ENCODE assay signal across 30 cellular contexts in the genomic region with DNA sequence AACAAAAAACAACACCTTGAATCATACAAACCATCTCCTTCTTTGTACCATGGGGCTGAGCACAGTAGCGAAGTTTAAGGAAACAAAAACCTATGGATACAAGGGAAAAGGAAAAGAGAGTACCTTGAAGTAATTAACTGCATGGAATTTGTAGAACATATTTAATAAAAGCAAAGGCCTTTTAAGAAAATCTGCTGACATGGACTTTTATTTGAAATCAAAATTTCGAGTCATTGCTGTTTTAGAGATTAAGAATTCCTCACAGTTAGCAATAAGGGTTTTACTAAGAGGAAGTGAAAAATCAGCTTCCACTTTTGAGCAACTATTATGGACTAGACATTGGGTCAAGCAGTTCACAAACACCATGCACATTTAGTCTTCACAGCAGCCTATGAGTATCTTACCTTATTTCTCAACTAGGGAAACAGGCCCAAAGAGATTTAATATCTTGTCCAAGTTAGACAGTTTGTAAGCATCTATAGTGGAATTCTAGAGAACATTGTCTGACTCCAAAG.
"Had no signal": no experiment of that assay in that cellular context is flagged by ENCODE, and none has a peak within 500 bp of the region (broad histone marks: within the 10 kb centered on the region; RNA-seq: fewer than 3 reads in every experiment).

No MANE protein-coding gene starts in this region.

- H3K27me3 ChIP-seq: breast epithelium, dorsolateral prefrontal cortex, esophagus muscularis mucosa, left lung, sigmoid colon, testis had no signal

- H3K36me3 ChIP-seq: breast epithelium, esophagus muscularis mucosa, left lung, sigmoid colon had no signal

- H3K36me3 Mint-ChIP-seq: activated CD4-positive, alpha-beta memory T cell treated with anti-CD3 and anti-CD28 coated beads for 36 hours; activated naive CD8-positive, alpha-beta T cell treated with anti-CD3 and anti-CD28 coated beads, Interleukin-2, amount 10 ng/mL, durations not matched to agents 7 days and 5 days; mesothelial cell of epicardium; natural killer cell; stimulated activated naive B cell treated with anti-CD40 and anti-IgM and Interleukin-4, amounts not matched to agents 10 μg/mL and 1 μg/mL and 100 μg/mL, for 72 hours had no signal

- H3K9me3 Mint-ChIP-seq: activated B cell treated with CpG ODN at 0.5 μM for 24 hours; activated T-cell treated with anti-CD3 and anti-CD28 coated beads, Interleukin-2, amount 50 U/mL, for 72 hours; central memory CD8-positive, alpha-beta T cell; natural killer cell had no signal

- H3K9me3 ChIP-seq: testis had no signal

- H3K4me3 ChIP-seq: breast epithelium, dorsolateral prefrontal cortex, esophagus muscularis mucosa, left lung, lung, sigmoid colon, smooth muscle cell, testis had no signal

- H3K4me2 ChIP-seq: smooth muscle cell had no signal

- H3K4me3 Mint-ChIP-seq: activated B cell treated with CpG ODN at 0.5 μM for 24 hours; activated CD4-positive, alpha-beta memory T cell treated with anti-CD3 and anti-CD28 coated beads for 36 hours; activated CD4-positive, alpha-beta T cell treated with anti-CD3 and anti-CD28 coated beads for 36 hours; activated naive CD4-positive, alpha-beta T cell treated with anti-CD3 and anti-CD28 coated beads for 36 hours; activated naive CD8-positive, alpha-beta T cell treated with anti-CD3 and anti-CD28 coated beads, Interleukin-2, amount 10 ng/mL, durations not matched to agents 7 days and 5 days; activated T-cell treated with anti-CD3 and anti-CD28 coated beads, Interleukin-2, amount 50 U/mL, for 72 hours; central memory CD8-positive, alpha-beta T cell; mesothelial cell of epicardium; natural killer cell; stimulated activated naive B cell treated with anti-CD40 and anti-IgM and Interleukin-4, amounts not matched to agents 10 μg/mL and 1 μg/mL and 100 μg/mL, for 72 hours had no signal

- H3K27me3 Mint-ChIP-seq: activated B cell treated with CpG ODN at 0.5 μM for 24 hours; activated CD4-positive, alpha-beta memory T cell treated with anti-CD3 and anti-CD28 coated beads for 36 hours; activated CD4-positive, alpha-beta T cell treated with anti-CD3 and anti-CD28 coated beads for 36 hours; activated naive CD8-positive, alpha-beta T cell treated with anti-CD3 and anti-CD28 coated beads, Interleukin-2, amount 10 ng/mL, durations not matched to agents 7 days and 5 days; central memory CD8-positive, alpha-beta T cell; progenitor cell of endocrine pancreas; stimulated activated naive B cell treated with anti-CD40 and anti-IgM and Interleukin-4, amounts not matched to agents 10 μg/mL and 1 μg/mL and 100 μg/mL, for 72 hours had no signal

- H3K4me1 Mint-ChIP-seq: activated CD4-positive, alpha-beta T cell treated with anti-CD3 and anti-CD28 coated beads for 36 hours; activated naive CD8-positive, alpha-beta T cell treated with anti-CD3 and anti-CD28 coated beads, Interleukin-2, amount 10 ng/mL, durations not matched to agents 7 days and 5 days; central memory CD8-positive, alpha-beta T cell; natural killer cell had no signal

- H3K27ac Mint-ChIP-seq: activated B cell treated with CpG ODN at 0.5 μM for 24 hours; activated CD4-positive, alpha-beta memory T cell treated with anti-CD3 and anti-CD28 coated beads for 36 hours; activated CD4-positive, alpha-beta T cell treated with anti-CD3 and anti-CD28 coated beads for 36 hours; activated naive CD4-positive, alpha-beta T cell treated with anti-CD3 and anti-CD28 coated beads for 36 hours; activated naive CD8-positive, alpha-beta T cell treated with anti-CD3 and anti-CD28 coated beads, Interleukin-2, amount 10 ng/mL, durations not matched to agents 7 days and 5 days; activated T-cell treated with anti-CD3 and anti-CD28 coated beads, Interleukin-2, amount 50 U/mL, for 72 hours; mesothelial cell of epicardium; natural killer cell; progenitor cell of endocrine pancreas; stimulated activated naive B cell treated with anti-CD40 and anti-IgM and Interleukin-4, amounts not matched to agents 10 μg/mL and 1 μg/mL and 100 μg/mL, for 72 hours had no signal

- H3K4me1 ChIP-seq: breast epithelium, esophagus muscularis mucosa, left lung, sigmoid colon, testis had no signal

- H3K27ac ChIP-seq: breast epithelium, dorsolateral prefrontal cortex, esophagus muscularis mucosa, left lung, sigmoid colon, testis had no signal

- DNase-seq: activated B cell treated with CpG ODN at 0.5 μM for 24 hours; activated CD4-positive, alpha-beta memory T cell treated with anti-CD3 and anti-CD28 coated beads for 36 hours; activated CD4-positive, alpha-beta T cell treated with anti-CD3 and anti-CD28 coated beads for 36 hours; activated effector memory CD4-positive, alpha-beta T cell treated with Interleukin-2 at 50 U/mL for 16 hours; activated naive CD4-positive, alpha-beta T cell treated with anti-CD3 and anti-CD28 coated beads for 36 hours; activated naive CD8-positive, alpha-beta T cell treated with anti-CD3 and anti-CD28 coated beads, Interleukin-2, amount 10 ng/mL, durations not matched to agents 7 days and 5 days; activated T-cell treated with anti-CD3 and anti-CD28 coated beads, Interleukin-2, amount 50 U/mL, for 72 hours; amniotic stem cell; dorsolateral prefrontal cortex; glutamatergic neuron; hippocampal formation; kidney glomerular epithelial cell; left lung; natural killer cell; retina; sigmoid colon; stimulated activated CD4-positive, alpha-beta T cell treated with anti-CD3 and anti-CD28 coated beads, Interleukin-15, amount 100 ng/mL, for 24 hours; stimulated activated CD4-positive, alpha-beta T cell treated with anti-CD3 and anti-CD28 coated beads, Interleukin-2, amount 100 ng/mL, for 48 hours; stimulated activated CD8-positive, alpha-beta memory T cell treated with anti-CD3 and anti-CD28 coated beads, Interleukin-4, amount 100 ng/mL, for 48 hours; stimulated activated naive B cell treated with anti-CD40 and anti-IgM and Interleukin-4, amounts not matched to agents 10 μg/mL and 1 μg/mL and 100 μg/mL, for 72 hours; T-helper 9 cell; testis; trophoblast cell had no signal
